Comparison of ENCODE assay signal across 23 cellular contexts in genomic region chr7:71900556-71900955, GRCh38.
DNase-seq lines count a peak whose midpoint lies in the region; ATAC-seq, FAIRE-seq and TF ChIP-seq lines count a peak whose summit lies in the region.
"Had no signal": no experiment of that assay in that cellular context is flagged by ENCODE, and none has a peak within 500 bp of the region (broad histone marks: within the 10 kb centered on the region; RNA-seq: fewer than 3 reads in every experiment).

No MANE protein-coding gene starts in this region.

- H3K9ac ChIP-seq in BLaER1 (no peak overlapping the region), Loucy (ENCODE audit: low read depth, low read length, poor library complexity, severe bottlenecking) (peak overlapping the region; percentile 43), GM12878 (ENCODE audit: control insufficient read depth, insufficient read depth, low read length) (no peak overlapping the region)

- TF ChIP-seq CTCF in Loucy (conservative IDR thresholded peaks at IDR 0.05; ENCODE audit: low read length), result no peak
- no peak for TF ChIP-seq CTCF in GM12878 (IDR thresholded peaks at IDR 0.05 in 2 of 3, conservative IDR thresholded peaks at IDR 0.05 in 1 of 3; ENCODE audit: control insufficient read depth in 2 of 3, extremely low read depth in 1 of 3, insufficient read depth in 1 of 3, low read depth in 3 of 3, low read length in 3 of 3)

- CTCF ChIA-PET in GM12878 (lab: Yijun Ruan, JAX), result no interaction called here

- H3K4me2 ChIP-seq in BLaER1 (peak overlapping the region; percentile 69), Loucy (ENCODE audit: low read depth, low read length, poor library complexity, severe bottlenecking) (peak overlapping the region; percentile 32), GM12878 (ENCODE audit: control insufficient read depth, insufficient read depth) (no peak overlapping the region)
- H3K4me2 ChIP-seq: A549 had no signal

- H3K9me2 ChIP-seq in Loucy (replicated peaks; ENCODE audit: low read depth, low read length), result no peaks in the 10 kb centered on the region

- no peak for FAIRE-seq in GM12878 (lab: Jason Lieb, UNC)
- FAIRE-seq: A549, G401.6, GM12892 had no signal

- H2AFZ ChIP-seq in Loucy (ENCODE audit: low read length), result no peak overlapping the region
- no peak overlapping the region for H2AFZ ChIP-seq in GM12878 (ENCODE audit: control insufficient read depth, low read depth, low read length)

- RAD21 ChIA-PET in GM12878 (lab: Charles Lee; ENCODE audit: unreplicated experiment), result no interaction called here

- H3F3A ChIP-seq in Loucy (ENCODE audit: low read depth), result peaks cover 7% of the 10 kb centered on the region

- BruUV-seq in GM12878 (replicated peaks; lab: Mats Ljungman, UMichigan), result no TSS peak

- no peaks in the 10 kb centered on the region for H3K27me3 ChIP-seq in BLaER1
- H3K27me3 ChIP-seq in Loucy (ENCODE audit: insufficient read depth, low read length, poor library complexity, severe bottlenecking), result no peaks in the 10 kb centered on the region
- no peaks in the 10 kb centered on the region for H3K27me3 ChIP-seq in GM12878 (replicated peaks in 1 of 2; ENCODE audit: control insufficient read depth in 2 of 2, insufficient read depth in 2 of 2, low read length in 1 of 2)

- no peak for TF ChIP-seq RAD21 in GM12878 (IDR thresholded peaks at IDR 0.05; ENCODE audit: insufficient read depth, low read depth, low read length)

- POLR2A ChIA-PET in GM12878 (lab: Charles Lee), result no interaction called here

- SMC1A ChIA-PET in GM12878 (lab: Charles Lee; ENCODE audit: uncharacterized antibody, unreplicated experiment), result no interaction called here

- H3K4me1 ChIP-seq in BLaER1, result peaks cover 54% of the 10 kb centered on the region
- H3K4me1 ChIP-seq in Loucy (ENCODE audit: insufficient read depth, low read length, poor library complexity, severe bottlenecking), result peaks cover 38% of the 10 kb centered on the region
- no peaks in the 10 kb centered on the region for H3K4me1 ChIP-seq in GM12878 (ENCODE audit: control insufficient read depth, insufficient read depth, low read length)
- H3K4me1 ChIP-seq: A549 had no signal

- H3K36me3 ChIP-seq in BLaER1 (no peaks in the 10 kb centered on the region), Loucy (ENCODE audit: insufficient read depth, low read length) (no peaks in the 10 kb centered on the region), GM12878 (ENCODE audit: control insufficient read depth in 2 of 2, insufficient read depth in 2 of 2, low read length in 1 of 2) (no peaks in the 10 kb centered on the region)

- 4% methylated on average over 3 of the region's 3 CpGs for WGBS in GM12878 (ENCODE audit: insufficient coverage, insufficient replicate concordance, low lambda C conversion rate, missing lambda C conversion rate)

- ATAC-seq in GM12878, result no peak
- ATAC-seq: A549, T-helper 17 cell had no signal

- H3K4me3 ChIP-seq in BLaER1 (no peak overlapping the region), Loucy (ENCODE audit: low read length, poor library complexity, severe bottlenecking) (peak overlapping the region; percentile 1), GM12878 (no peak overlapping the region)
- H3K4me3 ChIP-seq: A549 had no signal

- TF ChIP-seq POLR2A in GM12878 (IDR thresholded peaks at IDR 0.05; ENCODE audit: low read depth, low read length), result no peak

- peaks cover 12% of the 10 kb centered on the region for H3K9me3 ChIP-seq in BLaER1
- H3K9me3 ChIP-seq in Loucy (ENCODE audit: insufficient read depth, low read depth, low read length), result peaks cover 11% of the 10 kb centered on the region; the same call in 1 of the 2 replicates
- no peaks in the 10 kb centered on the region; the same call in 2 of the 3 replicates for H3K9me3 ChIP-seq in GM12878 (replicated peaks; ENCODE audit: control insufficient read depth, insufficient read depth, low read length)
- H3K9me3 ChIP-seq: A549 had no signal

- in situ Hi-C loops in GM12878 (cut with MboI), result no loop called here

- no peaks in the 10 kb centered on the region for H4K20me1 ChIP-seq in BLaER1
- no peaks in the 10 kb centered on the region for H4K20me1 ChIP-seq in Loucy (ENCODE audit: insufficient read depth, low read length, poor library complexity, severe bottlenecking)
- H4K20me1 ChIP-seq in GM12878 (ENCODE audit: control insufficient read depth, insufficient read depth), result no peaks in the 10 kb centered on the region

- TF ChIP-seq EP300 in GM12878 (IDR thresholded peaks at IDR 0.05; ENCODE audit: borderline replicate concordance in 1 of 2, control insufficient read depth in 1 of 2, low read depth in 2 of 2, low read length in 2 of 2), result no peak

- DNase-seq in GDM1 (lab: John Stamatoyannopoulos, UW) (peak; percentile 55), GM12878 (ENCODE audit: low read depth, low spot score) (no peak), globus pallidus (ENCODE audit: low spot score) (no peak), DMS53 treated with DMSO at 0.1 percent for 48 hours (lab: John Stamatoyannopoulos, UW; ENCODE audit: unreplicated experiment) (no peak), SW480 (ENCODE audit: low spot score) (no peak)
- DNase-seq: C1 segment of cervical spinal cord; CD8-positive, alpha-beta memory T cell; DMS79 treated with DMSO at 0.1 percent for 48 hours; H7; HFFc6; NCI-H1417; NCI-H187; NCI-H2107; NCI-H226; NCI-H524; NCI-H82; SIG-M5; T-helper 17 cell had no signal

- intact Hi-C loops in GM12878 (cut with micrococcal nuclease; ENCODE audit: unreplicated experiment), result no loop called here

- H3K79me2 ChIP-seq in Loucy (ENCODE audit: insufficient read depth, low read length) (no peaks in the 10 kb centered on the region), GM12878 (ENCODE audit: control insufficient read depth, insufficient read depth, low read length) (no peaks in the 10 kb centered on the region)

- H3K27ac ChIP-seq in BLaER1 (peak overlapping the region; percentile 71), GM12878 (ENCODE audit: control insufficient read depth, insufficient read depth) (no peak overlapping the region)
- H3K27ac ChIP-seq: A549 had no signal

TF ChIP-seq in GM12878, 131 proteins besides CTCF, POLR2A, EP300 and RAD21:
- TF ChIP-seq RUNX3 (IDR thresholded peaks at IDR 0.05; ENCODE audit: low read length), result 0 out of 2 replicates have a peak, but pooled peaks have one; percentile 16
- no peak for TF ChIP-seq SRF (IDR thresholded peaks at IDR 0.05; ENCODE audit: low read depth in 2 of 2, low read length in 2 of 2)
- TF ChIP-seq ESRRA (IDR thresholded peaks at IDR 0.05; ENCODE audit: low read length), result no peak
